Comparison of ENCODE assay signal across 24 cellular contexts in the genomic region with DNA sequence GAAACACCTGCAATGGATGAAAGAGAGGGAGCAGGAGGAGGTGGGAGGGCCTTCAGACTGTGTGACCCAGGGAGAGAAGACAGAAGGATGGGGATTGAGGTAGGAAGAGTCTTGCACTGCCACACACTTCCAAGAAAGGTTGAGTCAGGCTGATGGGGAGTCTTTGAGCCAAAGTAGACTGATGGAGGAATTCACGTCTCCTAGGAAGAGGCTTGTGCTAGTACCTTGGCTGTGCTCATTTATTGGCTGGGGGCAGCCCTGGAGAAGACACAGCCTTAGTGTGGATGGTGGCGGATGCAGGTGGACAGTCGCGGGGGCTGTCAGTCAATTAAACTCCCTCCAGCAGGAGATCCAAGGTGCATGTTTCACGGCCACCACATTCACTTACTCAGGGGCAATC. TPM values are rescaled to one million over a fixed set of nuclear protein-coding genes. Genes with fewer than 3 reads are reported as not detected.
DNase-seq lines count a peak whose midpoint lies in the region; ATAC-seq and TF ChIP-seq lines count a peak whose summit lies in the region.
"Had no signal": no experiment of that assay in that cellular context is flagged by ENCODE, and none has a peak within 500 bp of the region (broad histone marks: within the 10 kb centered on the region; RNA-seq: fewer than 3 reads in every experiment).

No MANE protein-coding gene starts in this region.

- peak overlapping the region in 3 of 5 donors; percentile 82 to 93 (median 92) for H3K27ac ChIP-seq in adrenal gland
- H3K27ac ChIP-seq in esophagus squamous epithelium, result peak overlapping the region in 3 of 4 donors; percentile 23 to 80 (median 71)
- H3K27ac ChIP-seq in ovary, result peak overlapping the region; percentile 70 to 97
- H3K27ac ChIP-seq in tibial nerve, result peak overlapping the region in 3 of 4 donors; percentile 42 to 82 (median 77)
- H3K27ac ChIP-seq: HL-60 had no signal

- TF ChIP-seq EP300 in ovary (IDR thresholded peaks at IDR 0.05) (no peak), tibial nerve (IDR thresholded peaks at IDR 0.05) (no peak)

- ATAC-seq in mucosa of descending colon, result no peak
- ATAC-seq: GM12878 had no signal

- POLR2A ChIA-PET in activated CD4-positive, alpha-beta memory T cell treated with anti-CD3 and anti-CD28 coated beads, Interleukin-2, amount 10 ng/mL, durations not matched to agents 7 days and 5 days (lab: Charles Lee), result no interaction called here

- no peaks in the 10 kb centered on the region for H3K36me3 Mint-ChIP-seq in activated CD4-positive, alpha-beta memory T cell treated with anti-CD3 and anti-CD28 coated beads, Interleukin-2, amount 10 ng/mL, durations not matched to agents 7 days and 5 days (ENCODE audit: low read depth)
- H3K36me3 Mint-ChIP-seq: activated naive CD4-positive, alpha-beta T cell treated with anti-CD3 and anti-CD28 coated beads, Interleukin-2, amount 50 U/mL, for 24 hours; CD4-positive, alpha-beta memory T cell; IgD-negative memory B cell had no signal

- intact Hi-C loops in adrenal gland (cut with DNase I), result loop anchor here (5.0 to 10.0 kb wide), 2 partner anchors 44 to 87 kb away; partner anchors contain the start of gene C11orf96 (in 2 of the 2)
- intact Hi-C loops in esophagus squamous epithelium (cut with DNase I), result no loop called here
- intact Hi-C loops in ovary (cut with DNase I), result loop anchor here (5.0 to 10.0 kb wide), 4 partner anchors 44 to 487 kb away; partner anchors contain the start of gene C11orf96 (in 1 of the 4)
- intact Hi-C loops in mucosa of descending colon (cut with DNase I, micrococcal nuclease), result loop anchor here in 1 of 2 donors (10.0 kb wide), 1 partner anchor 137 kb away; no protein-coding TSS in a partner anchor

- H3K9me3 ChIP-seq in adrenal gland (replicated peaks in 1 of 3), result no peaks in the 10 kb centered on the region
- H3K9me3 ChIP-seq in esophagus squamous epithelium, result no peaks in the 10 kb centered on the region
- no peaks in the 10 kb centered on the region for H3K9me3 ChIP-seq in ovary
- H3K9me3 ChIP-seq in tibial nerve, result peaks cover 0 to 4% (median 0%) of the 10 kb centered on the region in 4 donors
- H3K9me3 ChIP-seq in mucosa of descending colon, result no peaks in the 10 kb centered on the region
- H3K9me3 ChIP-seq: body of pancreas had no signal

- H3K27me3 ChIP-seq in adrenal gland (no peaks in the 10 kb centered on the region), esophagus squamous epithelium (no peaks in the 10 kb centered on the region), ovary (no peaks in the 10 kb centered on the region), tibial nerve (no peaks in the 10 kb centered on the region)
- H3K27me3 ChIP-seq: body of pancreas had no signal

- peaks cover 13 to 42% of the 10 kb centered on the region in 2 donors for H3K4me1 ChIP-seq in adrenal gland (replicated peaks in 1 of 2)
- peaks cover 0 to 18% (median 0%) of the 10 kb centered on the region in 3 donors for H3K4me1 ChIP-seq in esophagus squamous epithelium
- peaks cover 19% of the 10 kb centered on the region for H3K4me1 ChIP-seq in ovary (ENCODE audit: insufficient read depth)
- peaks cover 0 to 38% (median 12%) of the 10 kb centered on the region in 4 donors for H3K4me1 ChIP-seq in tibial nerve
- H3K4me1 ChIP-seq in mucosa of descending colon (ENCODE audit: low read depth), result no peaks in the 10 kb centered on the region

- H3K36me3 ChIP-seq in adrenal gland (replicated peaks in 1 of 2) (no peaks in the 10 kb centered on the region), esophagus squamous epithelium (no peaks in the 10 kb centered on the region), ovary (no peaks in the 10 kb centered on the region), tibial nerve (no peaks in the 10 kb centered on the region), mucosa of descending colon (ENCODE audit: low read depth) (no peaks in the 10 kb centered on the region)

- no peaks in the 10 kb centered on the region for H3K4me1 Mint-ChIP-seq in activated CD4-positive, alpha-beta memory T cell treated with anti-CD3 and anti-CD28 coated beads, Interleukin-2, amount 10 ng/mL, durations not matched to agents 7 days and 5 days
- H3K4me1 Mint-ChIP-seq: activated naive CD4-positive, alpha-beta T cell treated with anti-CD3 and anti-CD28 coated beads, Interleukin-2, amount 50 U/mL, for 24 hours; CD4-positive, alpha-beta memory T cell; IgD-negative memory B cell had no signal

- TF ChIP-seq CTCF in adrenal gland (IDR thresholded peaks at IDR 0.05), result no peak
- TF ChIP-seq CTCF in esophagus squamous epithelium (IDR thresholded peaks at IDR 0.05), result no peak
- no peak for TF ChIP-seq CTCF in ovary (IDR thresholded peaks at IDR 0.05)
- TF ChIP-seq CTCF in tibial nerve (IDR thresholded peaks at IDR 0.05), result no peak
- no peak for TF ChIP-seq CTCF in mucosa of descending colon (IDR thresholded peaks at IDR 0.05)

- H3K4me3 Mint-ChIP-seq in activated CD4-positive, alpha-beta memory T cell treated with anti-CD3 and anti-CD28 coated beads, Interleukin-2, amount 10 ng/mL, durations not matched to agents 7 days and 5 days, result no peak overlapping the region
- H3K4me3 Mint-ChIP-seq: activated naive CD4-positive, alpha-beta T cell treated with anti-CD3 and anti-CD28 coated beads, Interleukin-2, amount 50 U/mL, for 24 hours; IgD-negative memory B cell had no signal

- peaks cover 7% of the 10 kb centered on the region for H3K27me3 Mint-ChIP-seq in activated CD4-positive, alpha-beta memory T cell treated with anti-CD3 and anti-CD28 coated beads, Interleukin-2, amount 10 ng/mL, durations not matched to agents 7 days and 5 days

- DNase-seq in adrenal gland (no peak), esophagus squamous epithelium (lab: John Stamatoyannopoulos, UW) (no peak), ovary (no peak), tibial nerve (ENCODE audit: low spot score in 2 of 2) (no peak), mucosa of descending colon (no peak), SKM-1 treated with dmso at 0.1 percent for 144 hours (lab: John Stamatoyannopoulos, UW; ENCODE audit: unreplicated experiment) (no peak)
- no peak for DNase-seq in activated CD4-positive, alpha-beta memory T cell treated with anti-CD3 and anti-CD28 coated beads, Interleukin-2, amount 10 ng/mL, durations not matched to agents 7 days and 5 days
- DNase-seq: activated CD4-positive, alpha-beta T cell treated with anti-CD3 and anti-CD28 coated beads for 1 hour; CD4-positive, alpha-beta memory T cell; DMS153; NCI-H146; NCI-H2171 treated with DMSO at 0.1 percent for 48 hours; NCI-H69; stimulated activated CD4-positive, alpha-beta T cell treated with anti-CD3 and anti-CD28 coated beads, Interleukin-4, amount 100 ng/mL, for 4 hours had no signal

- CTCF ChIA-PET in activated CD4-positive, alpha-beta memory T cell treated with anti-CD3 and anti-CD28 coated beads, Interleukin-2, amount 10 ng/mL, durations not matched to agents 7 days and 5 days (lab: Charles Lee), result no interaction called here

- H3K27ac Mint-ChIP-seq in activated CD4-positive, alpha-beta memory T cell treated with anti-CD3 and anti-CD28 coated beads, Interleukin-2, amount 10 ng/mL, durations not matched to agents 7 days and 5 days, result no peak overlapping the region
- H3K27ac Mint-ChIP-seq: activated naive CD4-positive, alpha-beta T cell treated with anti-CD3 and anti-CD28 coated beads, Interleukin-2, amount 50 U/mL, for 24 hours; CD4-positive, alpha-beta memory T cell; IgD-negative memory B cell had no signal

- H3K9me3 Mint-ChIP-seq in activated CD4-positive, alpha-beta memory T cell treated with anti-CD3 and anti-CD28 coated beads, Interleukin-2, amount 10 ng/mL, durations not matched to agents 7 days and 5 days, result no peaks in the 10 kb centered on the region
- H3K9me3 Mint-ChIP-seq: activated naive CD4-positive, alpha-beta T cell treated with anti-CD3 and anti-CD28 coated beads, Interleukin-2, amount 50 U/mL, for 24 hours had no signal

- 82 to 89% (median 87%) methylated on average over 5 of the region's 5 CpGs for WGBS in adrenal gland, 4 donors
- 76 to 79% methylated on average over 3 to 5 of the region's 5 CpGs for WGBS in esophagus squamous epithelium, 2 donors
- WGBS in ovary, 3 donors, result 90 to 93% (median 92%) methylated on average over 5 of the region's 5 CpGs
- 89 to 96% methylated on average over 5 of the region's 5 CpGs for WGBS in tibial nerve, 2 donors

- H3K4me3 ChIP-seq in adrenal gland (no peak overlapping the region), esophagus squamous epithelium (no peak overlapping the region), ovary (no peak overlapping the region), tibial nerve (no peak overlapping the region), mucosa of descending colon (no peak overlapping the region)
- H3K4me3 ChIP-seq: body of pancreas, GM12878, GM23248 had no signal

- TF ChIP-seq POLR2A in adrenal gland (IDR thresholded peaks at IDR 0.05) (no peak), esophagus squamous epithelium (IDR thresholded peaks at IDR 0.05) (no peak), ovary (IDR thresholded peaks at IDR 0.05) (no peak), tibial nerve (IDR thresholded peaks at IDR 0.05) (no peak)

RNA-seq across cellular contexts. Expression of gene ACCSL, which starts 16.2 kb away (rescaled TPM):
- total RNA-seq in adrenal gland, result not detected
- polyA plus RNA-seq in adrenal gland, result not detected
- not detected for total RNA-seq in esophagus squamous epithelium
- total RNA-seq in ovary, result not detected
- polyA plus RNA-seq in ovary, result under 1 TPM; 0.05 to 0.67 TPM
- total RNA-seq in tibial nerve, result under 1 TPM in 1 of 4 donors, not detected in 3; 0.78 TPM
- total RNA-seq in activated CD4-positive, alpha-beta memory T cell treated with anti-CD3 and anti-CD28 coated beads, Interleukin-2, amount 10 ng/mL, durations not matched to agents 7 days and 5 days, result not detected
- not detected for total RNA-seq in mucosa of descending colon
- total RNA-seq: body of pancreas; CD4-positive, alpha-beta memory T cell; GM12878; GM23248; M059J; mesenteric fat pad had no signal
- polyA plus RNA-seq: CD4-positive, alpha-beta memory T cell; GM23248; keratinocyte; neural cell had no signal

RNA-seq across cellular contexts. Expression of gene ACCS, which starts 34.5 kb away (rescaled TPM):
- total RNA-seq in adrenal gland (10 to 100 TPM; 12.3 to 64.5 (median 41.4) TPM), esophagus squamous epithelium (10 to 100 TPM in 1 of 4 donors, 1 to 10 TPM in 3; 3.4 to 22.1 (median 4.9) TPM), ovary (10 to 100 TPM; 11.2 to 32.4 (median 26.4) TPM), tibial nerve (10 to 100 TPM; 17.7 to 45.8 (median 31.5) TPM), mucosa of descending colon (10 to 100 TPM; 22.9 to 40.2 (median 30.8) TPM)
- polyA plus RNA-seq in adrenal gland (100 to 1,000 TPM in 2 of 3 donors, 1 to 10 TPM in 1; 9.8 to 195 (median 108) TPM), ovary (10 to 100 TPM; 21.4 to 39.8 TPM)
- total RNA-seq in activated CD4-positive, alpha-beta memory T cell treated with anti-CD3 and anti-CD28 coated beads, Interleukin-2, amount 10 ng/mL, durations not matched to agents 7 days and 5 days, result 10 to 100 TPM; 38.8 to 41.1 TPM
- polyA plus RNA-seq: neural cell had no signal
